1 cellular context compared by ENCODE assay signal in genomic region chr5:151718168-151718567, GRCh38.
TF ChIP-seq lines count a peak whose summit lies in the region.

No MANE protein-coding gene starts in this region.

TF ChIP-seq in SK-N-SH, 30 proteins besides CTCF, POLR2A, EP300 and RAD21 (continued from another document):
- TF ChIP-seq TAF1 (IDR thresholded peaks at IDR 0.05; ENCODE audit: borderline replicate concordance, low read depth, low read length) (no peak), TCF12 (IDR thresholded peaks at IDR 0.05) (no peak), POLR2AphosphoS5 (IDR thresholded peaks at IDR 0.05; ENCODE audit: low read depth, low read length) (no peak), SMC3 (IDR thresholded peaks at IDR 0.05; ENCODE audit: low read depth, low read length) (no peak), CHD2 (IDR thresholded peaks at IDR 0.05; ENCODE audit: low read length, partially characterized antibody) (no peak), MXI1 (IDR thresholded peaks at IDR 0.05; ENCODE audit: low read depth, low read length) (no peak), IRF3 (IDR thresholded peaks at IDR 0.05; ENCODE audit: low read depth, low read length) (no peak)
TF ChIP-seq in SK-N-SH: peak in this region for 0.
